In the genomic region with DNA sequence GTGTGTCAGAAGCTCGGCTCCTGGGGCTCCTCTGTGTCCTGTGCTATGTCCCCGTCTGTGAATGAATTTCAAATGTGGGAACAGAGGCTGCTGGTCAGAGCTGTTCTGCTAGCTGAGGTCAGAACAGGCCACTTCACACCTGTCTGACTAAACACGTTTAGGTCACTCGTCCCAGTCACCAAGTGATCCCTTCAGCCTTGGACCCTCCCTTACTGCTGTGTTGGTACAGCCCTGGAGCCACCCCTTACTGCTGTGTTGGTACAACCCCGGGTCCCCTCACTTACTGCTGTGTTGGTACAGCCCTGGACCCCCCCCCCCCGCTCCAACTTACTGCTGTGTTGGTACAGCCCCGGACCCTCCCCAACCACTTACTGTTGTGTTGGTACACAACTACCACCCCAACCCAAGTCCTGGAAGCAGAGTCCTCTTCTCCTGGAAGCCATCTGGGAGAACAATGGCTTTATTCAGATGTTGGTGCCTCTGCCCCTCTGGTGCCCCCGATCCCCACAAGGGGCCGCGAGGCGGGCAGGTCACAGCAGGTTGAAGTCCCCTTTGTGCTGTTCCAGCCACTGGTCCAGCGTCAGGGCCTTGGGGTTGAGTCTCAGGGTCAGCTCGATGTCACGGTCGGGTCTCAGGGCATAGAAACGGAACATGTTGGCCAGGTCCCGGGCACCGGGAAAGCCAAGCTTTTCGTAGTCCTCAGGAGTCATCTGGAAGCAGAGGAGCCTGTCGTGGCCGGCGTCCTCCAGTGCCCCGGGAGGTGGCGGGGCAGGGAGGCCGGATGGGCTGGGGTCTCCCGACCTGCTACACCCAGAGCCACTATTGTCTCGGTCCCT, we compare ENCODE assay signal across 1 cellular context.
TF ChIP-seq lines count a peak whose summit lies in the region.

No MANE protein-coding gene starts in this region.

TF ChIP-seq in HepG2, 621 proteins besides CTCF, POLR2A, EP300 and RAD21 (continued from another document and continues in another):
- TF ChIP-seq, protein P1, sequence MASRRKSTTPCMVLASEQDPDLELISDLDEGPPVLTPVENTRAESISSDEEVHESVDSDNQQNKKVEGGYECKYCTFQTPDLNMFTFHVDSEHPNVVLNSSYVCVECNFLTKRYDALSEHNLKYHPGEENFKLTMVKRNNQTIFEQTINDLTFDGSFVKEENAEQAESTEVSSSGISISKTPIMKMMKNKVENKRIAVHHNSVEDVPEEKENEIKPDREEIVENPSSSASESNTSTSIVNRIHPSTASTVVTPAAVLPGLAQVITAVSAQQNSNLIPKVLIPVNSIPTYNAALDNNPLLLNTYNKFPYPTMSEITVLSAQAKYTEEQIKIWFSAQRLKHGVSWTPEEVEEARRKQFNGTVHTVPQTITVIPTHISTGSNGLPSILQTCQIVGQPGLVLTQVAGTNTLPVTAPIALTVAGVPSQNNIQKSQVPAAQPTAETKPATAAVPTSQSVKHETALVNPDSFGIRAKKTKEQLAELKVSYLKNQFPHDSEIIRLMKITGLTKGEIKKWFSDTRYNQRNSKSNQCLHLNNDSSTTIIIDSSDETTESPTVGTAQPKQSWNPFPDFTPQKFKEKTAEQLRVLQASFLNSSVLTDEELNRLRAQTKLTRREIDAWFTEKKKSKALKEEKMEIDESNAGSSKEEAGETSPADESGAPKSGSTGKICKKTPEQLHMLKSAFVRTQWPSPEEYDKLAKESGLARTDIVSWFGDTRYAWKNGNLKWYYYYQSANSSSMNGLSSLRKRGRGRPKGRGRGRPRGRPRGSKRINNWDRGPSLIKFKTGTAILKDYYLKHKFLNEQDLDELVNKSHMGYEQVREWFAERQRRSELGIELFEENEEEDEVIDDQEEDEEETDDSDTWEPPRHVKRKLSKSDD (CRISPR knock-in tag; IDR thresholded peaks at IDR 0.05; ENCODE audit: low read depth), result no peak
- TF ChIP-seq ELF3 (CRISPR knock-in tag; IDR thresholded peaks at IDR 0.05) (no peak), TOE1 (CRISPR knock-in tag; IDR thresholded peaks at IDR 0.05) (no peak), KDM5B (CRISPR knock-in tag; IDR thresholded peaks at IDR 0.05; ENCODE audit: borderline replicate concordance) (peak; percentile 48; the same call in 1 of the 2 replicates), AKAP8 (CRISPR knock-in tag; IDR thresholded peaks at IDR 0.05) (no peak), ZNF615 (CRISPR knock-in tag; IDR thresholded peaks at IDR 0.05; ENCODE audit: borderline replicate concordance) (no peak), NR1H2 (CRISPR knock-in tag; IDR thresholded peaks at IDR 0.05; ENCODE audit: borderline replicate concordance, low read depth) (no peak), RFXAP (CRISPR knock-in tag; IDR thresholded peaks at IDR 0.05; ENCODE audit: borderline replicate concordance) (0 out of 2 replicates have a peak, but pooled peaks have one; percentile 62), FOXC1 (CRISPR knock-in tag; IDR thresholded peaks at IDR 0.05; ENCODE audit: borderline replicate concordance) (peak; percentile 43; the same call in 1 of the 2 replicates), ZNF788 (CRISPR knock-in tag; IDR thresholded peaks at IDR 0.05; ENCODE audit: borderline replicate concordance) (peak; percentile 82; the same call in 1 of the 2 replicates), ATF7 (IDR thresholded peaks at IDR 0.05) (peak; percentile 82), ATF7 (CRISPR knock-in tag; IDR thresholded peaks at IDR 0.05) (peak; percentile 52; the same call in 1 of the 2 replicates), PHF20 (CRISPR knock-in tag; IDR thresholded peaks at IDR 0.05) (peak; percentile 50; the same call in 1 of the 2 replicates), ZBTB40 (IDR thresholded peaks at IDR 0.05) (no peak), ZBTB40 (CRISPR knock-in tag; IDR thresholded peaks at IDR 0.05) (peak; percentile 63), UBTF (CRISPR knock-in tag; IDR thresholded peaks at IDR 0.05) (peak; percentile 79), ZNF441 (CRISPR knock-in tag; IDR thresholded peaks at IDR 0.05; ENCODE audit: borderline replicate concordance) (no peak), ZHX2 (IDR thresholded peaks at IDR 0.05; ENCODE audit: low read depth) (peak; percentile 39; the same call in 1 of the 2 replicates), ZHX2 (CRISPR knock-in tag; IDR thresholded peaks at IDR 0.05; ENCODE audit: borderline replicate concordance) (no peak), TFAP4 (IDR thresholded peaks at IDR 0.05; ENCODE audit: borderline replicate concordance, low read depth) (peak; percentile 74; the same call in 1 of the 2 replicates), ZNF34 (CRISPR knock-in tag; IDR thresholded peaks at IDR 0.05; ENCODE audit: borderline replicate concordance) (no peak; the same call in 1 of the 2 replicates), ZNF232 (CRISPR knock-in tag; IDR thresholded peaks at IDR 0.05; ENCODE audit: borderline replicate concordance) (0 out of 2 replicates have a peak, but pooled peaks have one; percentile 9)
